In genomic region chr4:102734591-102735385, GRCh38 we compare ENCODE assay signal across 8 cellular contexts. TPM values are rescaled to one million over a fixed set of nuclear protein-coding genes. Genes with fewer than 3 reads are reported as not detected.
DNase-seq lines count a peak whose midpoint lies in the region; ATAC-seq and TF ChIP-seq lines count a peak whose summit lies in the region.

No MANE protein-coding gene starts in this region.

- H3K27me3 Mint-ChIP-seq in activated CD4-positive, alpha-beta T cell treated with anti-CD3 and anti-CD28 coated beads, Interleukin-2, amount 10 ng/mL, durations not matched to agents 24 days and 14 days, result no peaks in the 10 kb centered on the region

- peaks cover 0 to 3% (median 0%) of the 10 kb centered on the region in 9 donors for H3K36me3 ChIP-seq in heart left ventricle

- no peaks in the 10 kb centered on the region for H3K27me3 ChIP-seq in heart left ventricle

- H3K9me3 ChIP-seq in heart left ventricle, result peaks cover 0 to 34% (median 10%) of the 10 kb centered on the region in 12 donors

- H3K4me3 ChIP-seq in heart left ventricle, result no peak overlapping the region

- H3K9me3 Mint-ChIP-seq in activated CD4-positive, alpha-beta T cell treated with anti-CD3 and anti-CD28 coated beads, Interleukin-2, amount 10 ng/mL, durations not matched to agents 24 days and 14 days, result peaks cover 26% of the 10 kb centered on the region

- H3K36me3 Mint-ChIP-seq in activated CD4-positive, alpha-beta T cell treated with anti-CD3 and anti-CD28 coated beads, Interleukin-2, amount 10 ng/mL, durations not matched to agents 24 days and 14 days (ENCODE audit: low read depth), result peaks cover 33% of the 10 kb centered on the region

- peaks cover 12% of the 10 kb centered on the region for H3K4me1 Mint-ChIP-seq in activated CD4-positive, alpha-beta T cell treated with anti-CD3 and anti-CD28 coated beads, Interleukin-2, amount 10 ng/mL, durations not matched to agents 24 days and 14 days

- intact Hi-C loops in activated CD4-positive, alpha-beta T cell treated with anti-CD3 and anti-CD28 coated beads, Interleukin-2, amount 10 ng/mL, durations not matched to agents 24 days and 14 days (cut with micrococcal nuclease), result no loop called here
- intact Hi-C loops in heart left ventricle (cut with DNase I), result no loop called here

- TF ChIP-seq CTCF in heart left ventricle (IDR thresholded peaks at IDR 0.05), result no peak

- H3K27ac Mint-ChIP-seq in activated CD4-positive, alpha-beta T cell treated with anti-CD3 and anti-CD28 coated beads, Interleukin-2, amount 10 ng/mL, durations not matched to agents 24 days and 14 days, result peak overlapping the region; percentile 41

- peak; percentile 70 for DNase-seq in activated CD4-positive, alpha-beta T cell treated with anti-CD3 and anti-CD28 coated beads, Interleukin-2, amount 10 ng/mL, durations not matched to agents 24 days and 14 days
- no peak for DNase-seq in activated CD4-positive, alpha-beta T cell treated with anti-CD3 and anti-CD28 coated beads for 1 hour
- DNase-seq in NCI-H69 (lab: John Stamatoyannopoulos, UW) (peak; percentile 8), heart left ventricle (no peak), NCI-H446 treated with DMSO at 0.1 percent for 48 hours (lab: John Stamatoyannopoulos, UW) (no peak), NCI-H2227 treated with DMSO at 0.1 percent for 48 hours (lab: John Stamatoyannopoulos, UW) (no peak)
- no peak for DNase-seq in stimulated activated CD4-positive, alpha-beta T cell treated with anti-CD3 and anti-CD28 coated beads, Interleukin-4, amount 100 ng/mL, for 1 hour

- 65 to 71% (median 67%) methylated on average over 5 of the region's 5 CpGs for WGBS in heart left ventricle, 4 donors

- peak overlapping the region in 6 of 12 donors; percentile 9 to 67 (median 35) for H3K27ac ChIP-seq in heart left ventricle

- no peak overlapping the region for H3K4me3 Mint-ChIP-seq in activated CD4-positive, alpha-beta T cell treated with anti-CD3 and anti-CD28 coated beads, Interleukin-2, amount 10 ng/mL, durations not matched to agents 24 days and 14 days

- ATAC-seq in HG02623 (IDR thresholded peaks at IDR 0.05; ENCODE audit: unreplicated experiment), result peak; percentile 99
- ATAC-seq in heart left ventricle, result peak in 3 of 4 donors; percentile 33 to 58 (median 50)

- TF ChIP-seq POLR2A in heart left ventricle (IDR thresholded peaks at IDR 0.05), result no peak

- H3K4me1 ChIP-seq in heart left ventricle, result peaks cover 0 to 37% (median 11%) of the 10 kb centered on the region in 12 donors

RNA-seq across cellular contexts. Expression of gene MANBA, which starts 26.0 kb away (rescaled TPM):
- 8.2 and 9.4 TPM in 2 replicates for total RNA-seq in activated CD4-positive, alpha-beta T cell treated with anti-CD3 and anti-CD28 coated beads, Interleukin-2, amount 10 ng/mL, durations not matched to agents 24 days and 14 days
- total RNA-seq in heart left ventricle, result 10 to 100 TPM; 25.0 to 44.0 (median 36.9) TPM
- 10 to 100 TPM in 1 of 2 donors, 1 to 10 TPM in 1; 6.2 to 16.9 TPM for polyA plus RNA-seq in heart left ventricle

Comparison
In these comparisons a context has a peak if more than half of its experiments do, and no peak if none do; other contexts are left out.
1. DNase-seq: peak in activated CD4-positive, alpha-beta T cell treated with anti-CD3 and anti-CD28 coated beads, Interleukin-2, amount 10 ng/mL, durations not matched to agents 24 days and 14 days (single experiment) and NCI-H69 (single experiment); none in activated CD4-positive, alpha-beta T cell treated with anti-CD3 and anti-CD28 coated beads for 1 hour (single experiment), heart left ventricle (0 of 5), NCI-H446 treated with DMSO at 0.1 percent for 48 hours (single experiment), NCI-H2227 treated with DMSO at 0.1 percent for 48 hours (single experiment) and stimulated activated CD4-positive, alpha-beta T cell treated with anti-CD3 and anti-CD28 coated beads, Interleukin-4, amount 100 ng/mL, for 1 hour (single experiment).